17 cellular contexts compared by ENCODE assay signal in genomic region chr13:62113145-62113544, GRCh38.
A peak's percentile ranks its signal among the peaks of the same experiment; 100 is the strongest.
DNase-seq lines count a peak whose midpoint lies in the region; ATAC-seq and TF ChIP-seq lines count a peak whose summit lies in the region.
"Had no signal": no experiment of that assay in that cellular context is flagged by ENCODE, and none has a peak within 500 bp of the region (broad histone marks: within the 10 kb centered on the region; RNA-seq: fewer than 3 reads in every experiment).

No MANE protein-coding gene starts in this region.

- H4K20me1 ChIP-seq in OCI-LY7 (ENCODE audit: insufficient read depth, low read length) = no peaks in the 10 kb centered on the region

- H3K4me3 Mint-ChIP-seq in activated CD8-positive, alpha-beta memory T cell treated with anti-CD3 and anti-CD28 coated beads, Interleukin-2, amount 10 ng/mL, durations not matched to agents 7 days and 5 days = no peak overlapping the region
- H3K4me3 Mint-ChIP-seq in stimulated activated effector memory CD8-positive, alpha-beta T cell treated with anti-CD3 and anti-CD28 coated beads, Interleukin-12 subunit alpha, Interleukin-12 subunit beta, amount 100 ng/mL, for 72 hours = no peak overlapping the region

- no peaks in the 10 kb centered on the region for H3K9me3 ChIP-seq in A673 (ENCODE audit: low read depth, low read length, poor library complexity, severe bottlenecking)
- H3K9me3 ChIP-seq in HEK293 (ENCODE audit: control insufficient read depth, insufficient read depth, low read depth, low read length) = no peaks in the 10 kb centered on the region
- no peaks in the 10 kb centered on the region for H3K9me3 ChIP-seq in OCI-LY7 (ENCODE audit: low read length)
- H3K9me3 ChIP-seq: HAP-1 had no signal

- H3K27me3 ChIP-seq in A673 (replicated peaks; ENCODE audit: insufficient read depth, low read depth, low read length, poor library complexity) = no peaks in the 10 kb centered on the region

- no peaks in the 10 kb centered on the region for H3K36me3 Mint-ChIP-seq in activated CD8-positive, alpha-beta memory T cell treated with anti-CD3 and anti-CD28 coated beads, Interleukin-2, amount 10 ng/mL, durations not matched to agents 7 days and 5 days
- no peaks in the 10 kb centered on the region for H3K36me3 Mint-ChIP-seq in stimulated activated effector memory CD8-positive, alpha-beta T cell treated with anti-CD3 and anti-CD28 coated beads, Interleukin-12 subunit alpha, Interleukin-12 subunit beta, amount 100 ng/mL, for 72 hours

- H3K27ac ChIP-seq in A673 (ENCODE audit: low read depth, low read length, poor library complexity, severe bottlenecking) (no peak overlapping the region), HEK293 (ENCODE audit: extremely low read depth, low read depth, low read length) (no peak overlapping the region), OCI-LY7 (ENCODE audit: low read depth, low read length, poor library complexity, severe bottlenecking) (no peak overlapping the region)

- H3K36me3 ChIP-seq in A673 (ENCODE audit: insufficient read depth, low read length, poor library complexity, severe bottlenecking) (no peaks in the 10 kb centered on the region), HEK293 (ENCODE audit: control insufficient read depth in 2 of 2, insufficient read depth in 1 of 2, low read length in 2 of 2) (no peaks in the 10 kb centered on the region), OCI-LY7 (ENCODE audit: insufficient read depth, low read length) (no peaks in the 10 kb centered on the region)
- H3K36me3 ChIP-seq: HAP-1 had no signal

- no TSS peak for BruUV-seq in A673 (replicated peaks; lab: Mats Ljungman, UMichigan)
- BruUV-seq in OCI-LY7 (replicated peaks; lab: Mats Ljungman, UMichigan) = no TSS peak

- H3K4me1 ChIP-seq in A673 (ENCODE audit: insufficient read depth, low read length, poor library complexity, severe bottlenecking) (no peaks in the 10 kb centered on the region), HEK293 (ENCODE audit: control insufficient read depth, insufficient read depth, low read length) (no peaks in the 10 kb centered on the region), OCI-LY7 (ENCODE audit: insufficient read depth, low read length, poor library complexity, severe bottlenecking) (no peaks in the 10 kb centered on the region)
- H3K4me1 ChIP-seq: HAP-1 had no signal

- H3K4me2 ChIP-seq in OCI-LY7 (ENCODE audit: low read length) = no peak overlapping the region

- no peaks in the 10 kb centered on the region for H3K79me2 ChIP-seq in OCI-LY7 (ENCODE audit: insufficient read depth, low read depth, low read length)

- no peak overlapping the region for H2AFZ ChIP-seq in OCI-LY7 (ENCODE audit: low read length)

- intact Hi-C loops in A673 (cut with micrococcal nuclease; ENCODE audit: unreplicated experiment) = no loop called here
- intact Hi-C loops in OCI-LY7 (cut with micrococcal nuclease; ENCODE audit: unreplicated experiment) = no loop called here

- H3K4me3 ChIP-seq in A673 (ENCODE audit: low read depth, low read length, poor library complexity, severe bottlenecking) (no peak overlapping the region), HEK293 (ENCODE audit: low read depth, low read length) (no peak overlapping the region), OCI-LY7 (ENCODE audit: low read depth, low read length, poor library complexity, severe bottlenecking) (no peak overlapping the region)
- H3K4me3 ChIP-seq: HAP-1 had no signal

- H3K9me2 ChIP-seq in OCI-LY7 (ENCODE audit: insufficient read depth, low read length) = no peaks in the 10 kb centered on the region

- no peak for TF ChIP-seq CTCF in A673 (conservative IDR thresholded peaks at IDR 0.05; ENCODE audit: low read depth, low read length)
- TF ChIP-seq CTCF in HEK293 (tag by site-specific recombination; IDR thresholded peaks at IDR 0.05) = no peak
- TF ChIP-seq CTCF in OCI-LY7 (conservative IDR thresholded peaks at IDR 0.05; ENCODE audit: low read length) = no peak

- H3K27ac Mint-ChIP-seq in activated CD8-positive, alpha-beta memory T cell treated with anti-CD3 and anti-CD28 coated beads, Interleukin-2, amount 10 ng/mL, durations not matched to agents 7 days and 5 days = no peak overlapping the region
- no peak overlapping the region for H3K27ac Mint-ChIP-seq in stimulated activated effector memory CD8-positive, alpha-beta T cell treated with anti-CD3 and anti-CD28 coated beads, Interleukin-12 subunit alpha, Interleukin-12 subunit beta, amount 100 ng/mL, for 72 hours

- H3K4me1 Mint-ChIP-seq in activated CD8-positive, alpha-beta memory T cell treated with anti-CD3 and anti-CD28 coated beads, Interleukin-2, amount 10 ng/mL, durations not matched to agents 7 days and 5 days = no peaks in the 10 kb centered on the region
- no peaks in the 10 kb centered on the region for H3K4me1 Mint-ChIP-seq in stimulated activated effector memory CD8-positive, alpha-beta T cell treated with anti-CD3 and anti-CD28 coated beads, Interleukin-12 subunit alpha, Interleukin-12 subunit beta, amount 100 ng/mL, for 72 hours

- peaks cover 5% of the 10 kb centered on the region for H3K9me3 Mint-ChIP-seq in activated CD8-positive, alpha-beta memory T cell treated with anti-CD3 and anti-CD28 coated beads, Interleukin-2, amount 10 ng/mL, durations not matched to agents 7 days and 5 days (ENCODE audit: low read depth)
- H3K9me3 Mint-ChIP-seq in stimulated activated effector memory CD8-positive, alpha-beta T cell treated with anti-CD3 and anti-CD28 coated beads, Interleukin-12 subunit alpha, Interleukin-12 subunit beta, amount 100 ng/mL, for 72 hours = peaks cover 6% of the 10 kb centered on the region

- CTCF ChIA-PET in A673 (lab: Charles Lee) (no interaction called here), HEK293 (lab: Yijun Ruan, JAX) (no interaction called here), OCI-LY7 (lab: Charles Lee; ENCODE audit: unreplicated experiment) (no interaction called here)
- CTCF ChIA-PET in activated CD8-positive, alpha-beta memory T cell treated with anti-CD3 and anti-CD28 coated beads, Interleukin-2, amount 10 ng/mL, durations not matched to agents 7 days and 5 days (lab: Charles Lee) = no interaction called here

- POLR2A ChIA-PET in A673 (lab: Charles Lee; ENCODE audit: low non-redundant PET) = no interaction called here
- POLR2A ChIA-PET in HEK293 (lab: Yijun Ruan, JAX) = no interaction called here
- POLR2A ChIA-PET in OCI-LY7 (lab: Charles Lee) = interaction anchor here (0.6 to 1.4 kb wide), 3 partner anchors 9 to 280 kb away, joined by 3 read pairs; no protein-coding TSS in a partner anchor

- no peak for ATAC-seq in activated CD8-positive, alpha-beta memory T cell treated with anti-CD3 and anti-CD28 coated beads, Interleukin-2, amount 10 ng/mL, durations not matched to agents 7 days and 5 days
- no peak for ATAC-seq in stimulated activated effector memory CD8-positive, alpha-beta T cell treated with anti-CD3 and anti-CD28 coated beads, Interleukin-12 subunit alpha, Interleukin-12 subunit beta, amount 100 ng/mL, for 72 hours

- peak; percentile 3 for DNase-seq in A673 (ENCODE audit: low spot score)
- peak; percentile 4 for DNase-seq in SW480 (ENCODE audit: low spot score)
- DNase-seq in iris pigment epithelial cell (ENCODE audit: low read depth) = peak; percentile 1
- no peak for DNase-seq in activated CD8-positive, alpha-beta memory T cell treated with anti-CD3 and anti-CD28 coated beads, Interleukin-2, amount 10 ng/mL, durations not matched to agents 7 days and 5 days
- DNase-seq in stimulated activated effector memory CD8-positive, alpha-beta T cell treated with anti-CD3 and anti-CD28 coated beads, Interleukin-12 subunit alpha, Interleukin-12 subunit beta, amount 100 ng/mL, for 72 hours (ENCODE audit: low spot score in 2 of 2) = no peak
- DNase-seq in OCI-LY7 (ENCODE audit: low spot score) = no peak
- DNase-seq: ACHN, COR-L47, MV-4-11, NCI-H1417 treated with DMSO at 0.1 percent for 48 hours, NCI-H1930, NCI-H526 treated with DMSO at 0.1 percent for 48 hours, OCI-M1, RPMI8226, SIG-M5 had no signal

- no peaks in the 10 kb centered on the region for H3K27me3 Mint-ChIP-seq in activated CD8-positive, alpha-beta memory T cell treated with anti-CD3 and anti-CD28 coated beads, Interleukin-2, amount 10 ng/mL, durations not matched to agents 7 days and 5 days

TF ChIP-seq in HEK293, 187 proteins besides CTCF, POLR2A, EP300 and RAD21:
- TF ChIP-seq ZSCAN4 (tag by site-specific recombination; IDR thresholded peaks at IDR 0.05) = 0 out of 2 replicates have a peak, but pooled peaks have one; percentile 23
- TF ChIP-seq ELK4 (IDR thresholded peaks at IDR 0.05; ENCODE audit: borderline replicate concordance, low read depth, low read length) = peak; percentile 21; the same call in 1 of the 2 replicates
- TF ChIP-seq ZNF292 (tag by site-specific recombination; IDR thresholded peaks at IDR 0.05; ENCODE audit: borderline replicate concordance, low read depth) = no peak
- 0 out of 2 replicates have a peak, but pooled peaks have one; percentile 3 for TF ChIP-seq TCF7L2 (IDR thresholded peaks at IDR 0.05; ENCODE audit: borderline replicate concordance, low read depth, low read length)
- TF ChIP-seq TRIM28 (IDR thresholded peaks at IDR 0.05; ENCODE audit: borderline replicate concordance, low read length) = peak; percentile 76; the same call in 1 of the 2 replicates
TF ChIP-seq in HEK293: peak in this region for 4.

Comparison
In these comparisons a context has a peak if more than half of its experiments do, and no peak if none do; other contexts are left out.
1. DNase-seq: peak in A673 (single experiment), SW480 (single experiment) and iris pigment epithelial cell (single experiment); none in activated CD8-positive, alpha-beta memory T cell treated with anti-CD3 and anti-CD28 coated beads, Interleukin-2, amount 10 ng/mL, durations not matched to agents 7 days and 5 days (single experiment), stimulated activated effector memory CD8-positive, alpha-beta T cell treated with anti-CD3 and anti-CD28 coated beads, Interleukin-12 subunit alpha, Interleukin-12 subunit beta, amount 100 ng/mL, for 72 hours (0 of 2) and OCI-LY7 (single experiment).